ENCODE assay signal across 23 cellular contexts in the genomic region with DNA sequence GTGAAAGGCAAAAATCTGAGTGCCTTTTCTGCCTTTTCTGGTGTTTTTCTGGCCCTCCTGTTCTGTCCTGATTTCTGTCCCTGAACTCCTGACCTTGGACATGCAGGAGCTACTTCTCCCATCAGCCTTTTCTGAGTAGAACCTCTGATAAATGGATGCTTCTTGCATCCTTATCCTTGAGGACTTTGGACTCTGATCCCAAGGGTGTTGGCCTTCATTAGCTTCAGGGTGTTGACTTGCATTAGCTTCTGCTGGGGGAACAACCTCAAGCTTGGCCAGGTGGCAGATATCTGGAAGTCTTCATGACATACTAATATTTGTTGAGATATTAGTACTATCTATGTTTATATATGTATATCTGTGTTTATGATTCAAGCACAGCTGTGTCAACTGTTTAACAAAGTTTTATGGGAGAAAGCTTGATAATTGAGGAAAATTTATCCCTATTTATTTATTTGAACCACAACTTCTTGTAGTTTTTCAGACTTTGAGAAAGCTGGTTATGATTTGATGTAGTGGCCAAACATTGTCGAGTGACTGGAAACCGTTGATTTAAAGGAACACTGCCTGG.
DNase-seq lines count a peak whose midpoint lies in the region; ATAC-seq, FAIRE-seq and TF ChIP-seq lines count a peak whose summit lies in the region.
"Had no signal": no experiment of that assay in that cellular context is flagged by ENCODE, and none has a peak within 500 bp of the region (broad histone marks: within the 10 kb centered on the region; RNA-seq: fewer than 3 reads in every experiment).

No MANE protein-coding gene starts in this region.

- H3K9ac ChIP-seq in liver (ENCODE audit: low read depth in 1 of 2, low read length in 2 of 2) (no peak overlapping the region), HepG2 (ENCODE audit: insufficient read depth, low read depth, low read length) (no peak overlapping the region), OCI-LY3 (ENCODE audit: low read length) (no peak overlapping the region)

- ATAC-seq in HepG2 (no peak), GM19395 (IDR thresholded peaks at IDR 0.05; ENCODE audit: unreplicated experiment) (no peak), GM18505 (IDR thresholded peaks at IDR 0.05; ENCODE audit: unreplicated experiment) (no peak)
- ATAC-seq: HCT116, K562 had no signal

- intact Hi-C loops in HepG2 (cut with micrococcal nuclease; ENCODE audit: unreplicated experiment) = no loop called here

- TF ChIP-seq CTCF in liver (IDR thresholded peaks at IDR 0.05; ENCODE audit: low read depth, low read length, missing input control) = no peak
- TF ChIP-seq CTCF in HepG2 (CRISPR knock-in tag; IDR thresholded peaks at IDR 0.05) = no peak
- no peak for TF ChIP-seq CTCF in OCI-LY3 (IDR thresholded peaks at IDR 0.05; ENCODE audit: low read depth, low read length)

- CTCF ChIA-PET in HepG2 (lab: Yijun Ruan, JAX; ENCODE audit: low intra/inter-chr PET ratio, low total read pairs) = no interaction called here

- no peak overlapping the region for H2AFZ ChIP-seq in HepG2 (ENCODE audit: low read length)
- H2AFZ ChIP-seq in OCI-LY3 (ENCODE audit: low read depth, low read length) = no peak overlapping the region

- no peak overlapping the region for H3K27ac ChIP-seq in liver (ENCODE audit: low read depth in 1 of 2, low read length in 2 of 2)
- no peak overlapping the region for H3K27ac ChIP-seq in HepG2 (ENCODE audit: extremely low read length, insufficient read depth, low read length)
- H3K27ac ChIP-seq in OCI-LY3 (ENCODE audit: low read length) = no peak overlapping the region

- 80% methylated on average over 2 of the region's 2 CpGs for WGBS in liver
- WGBS in HepG2 (ENCODE audit: low lambda C conversion rate) = 3% methylated on average over 2 of the region's 2 CpGs

- H3K36me3 ChIP-seq in liver (ENCODE audit: control insufficient read depth in 4 of 4, insufficient read depth in 3 of 4, low read depth in 1 of 4, low read length in 3 of 4) (no peaks in the 10 kb centered on the region), HepG2 (replicated peaks in 1 of 2; ENCODE audit: control insufficient read depth in 1 of 2, insufficient read depth in 2 of 2, low read length in 2 of 2) (no peaks in the 10 kb centered on the region), OCI-LY3 (replicated peaks; ENCODE audit: low read depth, low read length) (no peaks in the 10 kb centered on the region)
- H3K36me3 ChIP-seq: stomach had no signal

- no TSS peak for BruUV-seq in HepG2 (replicated peaks; lab: Mats Ljungman, UMichigan)

- no peak for FAIRE-seq in HepG2 (lab: Jason Lieb, UNC)
- FAIRE-seq: G401.6, K562 had no signal

- DNase-seq in HepG2 (ENCODE audit: low spot score) = no peak
- peak; percentile 36 to 45 for DNase-seq in erythroblast (lab: John Stamatoyannopoulos, UW)
- no peak for DNase-seq in hippocampal formation (lab: John Stamatoyannopoulos, UW)
- no peak for DNase-seq in NCI-H748 (lab: John Stamatoyannopoulos, UW; ENCODE audit: unreplicated experiment)
- DNase-seq: activated CD4-positive, alpha-beta T cell treated with anti-CD3 and anti-CD28 coated beads for 4 hours; DMS 273 treated with DMSO at 0.1 percent for 48 hours; kidney glomerular epithelial cell; MV-4-11; NCI-H2171 treated with DMSO at 0.1 percent for 48 hours; NCI-H526 treated with DMSO at 0.1 percent for 48 hours; OCI-M1; SHP77; stimulated activated CD4-positive, alpha-beta T cell treated with anti-CD3 and anti-CD28 coated beads, Interleukin-4, amount 100 ng/mL, for 1 hour; stomach; trophoblast cell had no signal

- H3K4me2 ChIP-seq in HepG2 (ENCODE audit: low read depth, low read length) (no peak overlapping the region), OCI-LY3 (ENCODE audit: low read length) (peak overlapping the region; percentile 57)

- H3K79me2 ChIP-seq in HepG2 (ENCODE audit: insufficient read depth, low read length) (no peaks in the 10 kb centered on the region), OCI-LY3 (ENCODE audit: low read length) (no peaks in the 10 kb centered on the region)

- H3K27me3 ChIP-seq in liver (ENCODE audit: control insufficient read depth in 4 of 4, insufficient read depth in 4 of 4, low read length in 3 of 4) (no peaks in the 10 kb centered on the region), HepG2 (ENCODE audit: control insufficient read depth in 1 of 2, insufficient read depth in 2 of 2, low read length in 2 of 2) (peaks cover 0 to 35% of the 10 kb centered on the region in 2 experiments; a peak in 2 of 5 replicates), OCI-LY3 (ENCODE audit: low read depth, low read length) (peaks cover 42% of the 10 kb centered on the region)
- H3K27me3 ChIP-seq: stomach had no signal

- H3K4me1 ChIP-seq in liver (ENCODE audit: control insufficient read depth in 4 of 4, insufficient read depth in 4 of 4, low read length in 3 of 4) (no peaks in the 10 kb centered on the region), HepG2 (ENCODE audit: insufficient read depth, low read length) (no peaks in the 10 kb centered on the region), OCI-LY3 (ENCODE audit: low read length) (peaks cover 52% of the 10 kb centered on the region)

- in situ Hi-C loops in HepG2 (cut with HindIII; ENCODE audit: extremely low pct_ligation_motif_present, low pct_unique_long_range_greater_than_20kb) = no loop called here

- no peak for TF ChIP-seq RAD21 in liver (IDR thresholded peaks at IDR 0.05)
- no peak for TF ChIP-seq RAD21 in HepG2 (CRISPR knock-in tag; IDR thresholded peaks at IDR 0.05)

- H4K20me1 ChIP-seq in HepG2 (ENCODE audit: insufficient read depth, low read length) (no peaks in the 10 kb centered on the region), OCI-LY3 (ENCODE audit: insufficient read depth, low read length) (peaks cover 16% of the 10 kb centered on the region)

- TF ChIP-seq POLR2A in HepG2 (IDR thresholded peaks at IDR 0.05; ENCODE audit: insufficient read depth in 1 of 2, low read depth in 2 of 2, low read length in 2 of 2) (no peak), erythroblast (IDR thresholded peaks at IDR 0.05; ENCODE audit: low read length) (no peak), GM18505 (IDR thresholded peaks at IDR 0.05; ENCODE audit: borderline replicate concordance, extremely low read depth, insufficient read depth, insufficient read length) (no peak)

- POLR2A ChIA-PET in HepG2 (lab: Yijun Ruan, JAX) = no interaction called here

- no peak overlapping the region for H3K4me3 ChIP-seq in liver (ENCODE audit: low read depth in 1 of 3, low read length in 3 of 3)
- H3K4me3 ChIP-seq in HepG2 (replicated peaks in 1 of 3; ENCODE audit: insufficient read depth in 1 of 3, low read depth in 2 of 3, low read length in 3 of 3) = no peak overlapping the region
- H3K4me3 ChIP-seq in OCI-LY3 (ENCODE audit: low read length) = no peak overlapping the region
- H3K4me3 ChIP-seq: K562, skin epidermis, stomach had no signal

- TF ChIP-seq EP300 in HepG2 (IDR thresholded peaks at IDR 0.05; ENCODE audit: low read depth in 2 of 2, low read length in 2 of 2) (no peak), HepG2 (CRISPR knock-in tag; IDR thresholded peaks at IDR 0.05; ENCODE audit: borderline replicate concordance) (no peak)

- no peaks in the 10 kb centered on the region for H3K9me3 ChIP-seq in liver (ENCODE audit: control insufficient read depth in 4 of 4, low read length in 3 of 4)
- H3K9me3 ChIP-seq in HepG2 (ENCODE audit: low read length) = no peaks in the 10 kb centered on the region
- no peaks in the 10 kb centered on the region for H3K9me3 ChIP-seq in OCI-LY3 (ENCODE audit: insufficient read depth, low read length)
- H3K9me3 ChIP-seq: stomach had no signal

TF ChIP-seq in liver, 16 proteins besides CTCF, POLR2A, EP300 and RAD21:
- no peak for TF ChIP-seq JUND (IDR thresholded peaks at IDR 0.05)
- TF ChIP-seq SP1 (IDR thresholded peaks at IDR 0.05) = no peak
- peak; percentile 81 for TF ChIP-seq NR2F2 (IDR thresholded peaks at IDR 0.05)
- TF ChIP-seq GABPA (IDR thresholded peaks at IDR 0.05 in 1 of 2, conservative IDR thresholded peaks at IDR 0.05 in 1 of 2) = no peak
- TF ChIP-seq RXRA (IDR thresholded peaks at IDR 0.05) = peak; percentile 15 to 66

TF ChIP-seq in HepG2, 621 proteins besides CTCF, POLR2A, EP300 and RAD21 (continues in another document):
- TF ChIP-seq ZNF629 (CRISPR knock-in tag; conservative IDR thresholded peaks at IDR 0.05) = no peak
- TF ChIP-seq, protein P1, sequence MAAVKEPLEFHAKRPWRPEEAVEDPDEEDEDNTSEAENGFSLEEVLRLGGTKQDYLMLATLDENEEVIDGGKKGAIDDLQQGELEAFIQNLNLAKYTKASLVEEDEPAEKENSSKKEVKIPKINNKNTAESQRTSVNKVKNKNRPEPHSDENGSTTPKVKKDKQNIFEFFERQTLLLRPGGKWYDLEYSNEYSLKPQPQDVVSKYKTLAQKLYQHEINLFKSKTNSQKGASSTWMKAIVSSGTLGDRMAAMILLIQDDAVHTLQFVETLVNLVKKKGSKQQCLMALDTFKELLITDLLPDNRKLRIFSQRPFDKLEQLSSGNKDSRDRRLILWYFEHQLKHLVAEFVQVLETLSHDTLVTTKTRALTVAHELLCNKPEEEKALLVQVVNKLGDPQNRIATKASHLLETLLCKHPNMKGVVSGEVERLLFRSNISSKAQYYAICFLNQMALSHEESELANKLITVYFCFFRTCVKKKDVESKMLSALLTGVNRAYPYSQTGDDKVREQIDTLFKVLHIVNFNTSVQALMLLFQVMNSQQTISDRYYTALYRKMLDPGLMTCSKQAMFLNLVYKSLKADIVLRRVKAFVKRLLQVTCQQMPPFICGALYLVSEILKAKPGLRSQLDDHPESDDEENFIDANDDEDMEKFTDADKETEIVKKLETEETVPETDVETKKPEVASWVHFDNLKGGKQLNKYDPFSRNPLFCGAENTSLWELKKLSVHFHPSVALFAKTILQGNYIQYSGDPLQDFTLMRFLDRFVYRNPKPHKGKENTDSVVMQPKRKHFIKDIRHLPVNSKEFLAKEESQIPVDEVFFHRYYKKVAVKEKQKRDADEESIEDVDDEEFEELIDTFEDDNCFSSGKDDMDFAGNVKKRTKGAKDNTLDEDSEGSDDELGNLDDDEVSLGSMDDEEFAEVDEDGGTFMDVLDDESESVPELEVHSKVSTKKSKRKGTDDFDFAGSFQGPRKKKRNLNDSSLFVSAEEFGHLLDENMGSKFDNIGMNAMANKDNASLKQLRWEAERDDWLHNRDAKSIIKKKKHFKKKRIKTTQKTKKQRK (IDR thresholded peaks at IDR 0.05; ENCODE audit: low read length) = no peak
- TF ChIP-seq SPEN (CRISPR knock-in tag; IDR thresholded peaks at IDR 0.05; ENCODE audit: low read depth) = no peak
- no peak for TF ChIP-seq ZNF251 (CRISPR knock-in tag; IDR thresholded peaks at IDR 0.05)
- TF ChIP-seq, protein P2, sequence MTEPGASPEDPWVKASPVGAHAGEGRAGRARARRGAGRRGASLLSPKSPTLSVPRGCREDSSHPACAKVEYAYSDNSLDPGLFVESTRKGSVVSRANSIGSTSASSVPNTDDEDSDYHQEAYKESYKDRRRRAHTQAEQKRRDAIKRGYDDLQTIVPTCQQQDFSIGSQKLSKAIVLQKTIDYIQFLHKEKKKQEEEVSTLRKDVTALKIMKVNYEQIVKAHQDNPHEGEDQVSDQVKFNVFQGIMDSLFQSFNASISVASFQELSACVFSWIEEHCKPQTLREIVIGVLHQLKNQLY (CRISPR knock-in tag; IDR thresholded peaks at IDR 0.05) = no peak

Comparison
In these comparisons a context has a peak if more than half of its experiments do, and no peak if none do; other contexts are left out.
1. DNase-seq: peak in erythroblast (2 of 2); none in HepG2 (single experiment), hippocampal formation (0 of 2) and NCI-H748 (single experiment).